In the genomic region with DNA sequence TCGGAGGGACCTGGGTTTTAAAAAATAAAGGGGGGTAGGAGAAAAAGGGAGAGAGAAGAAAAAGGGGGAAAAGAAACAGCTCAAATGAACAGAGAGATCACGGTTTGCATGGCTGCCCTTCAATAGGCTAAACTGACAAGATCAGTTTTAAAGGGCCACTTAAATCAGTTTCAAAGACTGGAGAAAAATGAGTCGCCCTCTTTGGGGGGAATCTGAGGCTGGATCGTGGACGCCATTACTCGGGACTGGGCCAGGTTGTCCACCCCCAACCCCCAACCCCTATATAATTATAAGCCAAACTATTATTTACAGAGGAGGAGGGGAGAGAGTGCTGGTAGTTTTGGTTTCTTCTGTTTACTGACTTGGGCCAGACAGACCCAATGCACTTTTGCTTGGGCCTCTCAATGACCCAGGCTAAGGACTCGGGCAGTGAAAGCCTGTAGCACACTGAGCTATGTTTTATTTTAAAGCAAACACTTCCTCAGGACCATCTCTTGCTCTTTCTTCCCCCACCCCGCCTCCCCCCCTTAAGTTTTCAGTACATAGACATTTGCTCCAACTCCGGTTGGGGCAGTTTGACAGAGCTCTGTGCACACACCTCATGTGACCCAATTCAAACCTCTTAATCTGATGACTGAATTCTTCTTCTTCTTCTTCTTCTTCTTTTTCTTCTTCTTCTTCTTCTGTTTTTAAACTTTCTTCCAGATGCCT, we compare ENCODE assay signal across 1 cellular context.
TF ChIP-seq lines count a peak whose summit lies in the region.

No MANE protein-coding gene starts in this region.

TF ChIP-seq in HCT116, 20 proteins besides CTCF, POLR2A, EP300 and RAD21 (continued from another document):
- TF ChIP-seq, protein P1, sequence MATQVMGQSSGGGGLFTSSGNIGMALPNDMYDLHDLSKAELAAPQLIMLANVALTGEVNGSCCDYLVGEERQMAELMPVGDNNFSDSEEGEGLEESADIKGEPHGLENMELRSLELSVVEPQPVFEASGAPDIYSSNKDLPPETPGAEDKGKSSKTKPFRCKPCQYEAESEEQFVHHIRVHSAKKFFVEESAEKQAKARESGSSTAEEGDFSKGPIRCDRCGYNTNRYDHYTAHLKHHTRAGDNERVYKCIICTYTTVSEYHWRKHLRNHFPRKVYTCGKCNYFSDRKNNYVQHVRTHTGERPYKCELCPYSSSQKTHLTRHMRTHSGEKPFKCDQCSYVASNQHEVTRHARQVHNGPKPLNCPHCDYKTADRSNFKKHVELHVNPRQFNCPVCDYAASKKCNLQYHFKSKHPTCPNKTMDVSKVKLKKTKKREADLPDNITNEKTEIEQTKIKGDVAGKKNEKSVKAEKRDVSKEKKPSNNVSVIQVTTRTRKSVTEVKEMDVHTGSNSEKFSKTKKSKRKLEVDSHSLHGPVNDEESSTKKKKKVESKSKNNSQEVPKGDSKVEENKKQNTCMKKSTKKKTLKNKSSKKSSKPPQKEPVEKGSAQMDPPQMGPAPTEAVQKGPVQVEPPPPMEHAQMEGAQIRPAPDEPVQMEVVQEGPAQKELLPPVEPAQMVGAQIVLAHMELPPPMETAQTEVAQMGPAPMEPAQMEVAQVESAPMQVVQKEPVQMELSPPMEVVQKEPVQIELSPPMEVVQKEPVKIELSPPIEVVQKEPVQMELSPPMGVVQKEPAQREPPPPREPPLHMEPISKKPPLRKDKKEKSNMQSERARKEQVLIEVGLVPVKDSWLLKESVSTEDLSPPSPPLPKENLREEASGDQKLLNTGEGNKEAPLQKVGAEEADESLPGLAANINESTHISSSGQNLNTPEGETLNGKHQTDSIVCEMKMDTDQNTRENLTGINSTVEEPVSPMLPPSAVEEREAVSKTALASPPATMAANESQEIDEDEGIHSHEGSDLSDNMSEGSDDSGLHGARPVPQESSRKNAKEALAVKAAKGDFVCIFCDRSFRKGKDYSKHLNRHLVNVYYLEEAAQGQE (IDR thresholded peaks at IDR 0.05; ENCODE audit: low read depth): no peak
- no peak for TF ChIP-seq POLR2AphosphoS5 (IDR thresholded peaks at IDR 0.05; ENCODE audit: low read depth, low read length)
- TF ChIP-seq TCF7L2 (IDR thresholded peaks at IDR 0.05; ENCODE audit: borderline replicate concordance, extremely low read depth, insufficient read depth, insufficient read length): no peak
- no peak for TF ChIP-seq CBX3 (IDR thresholded peaks at IDR 0.05; ENCODE audit: low read depth)
- TF ChIP-seq, protein P2, sequence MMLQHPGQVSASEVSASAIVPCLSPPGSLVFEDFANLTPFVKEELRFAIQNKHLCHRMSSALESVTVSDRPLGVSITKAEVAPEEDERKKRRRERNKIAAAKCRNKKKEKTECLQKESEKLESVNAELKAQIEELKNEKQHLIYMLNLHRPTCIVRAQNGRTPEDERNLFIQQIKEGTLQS (IDR thresholded peaks at IDR 0.05): no peak
- TF ChIP-seq EZH2 (IDR thresholded peaks at IDR 0.05): no peak
- TF ChIP-seq EZH2phosphoT487 (IDR thresholded peaks at IDR 0.05; ENCODE audit: borderline replicate concordance): no peak
- TF ChIP-seq SP1 (IDR thresholded peaks at IDR 0.05; ENCODE audit: low read depth): no peak
- TF ChIP-seq ZFX (IDR thresholded peaks at IDR 0.05): no peak
- no peak for TF ChIP-seq FOSL1 (IDR thresholded peaks at IDR 0.05; ENCODE audit: low read depth)
- no peak for TF ChIP-seq YY1 (IDR thresholded peaks at IDR 0.05; ENCODE audit: extremely low read depth, insufficient replicate concordance, low read depth, low read length)
- no peak for TF ChIP-seq ELF1 (IDR thresholded peaks at IDR 0.05; ENCODE audit: borderline replicate concordance, low read depth)
- no peak for TF ChIP-seq CEBPB (IDR thresholded peaks at IDR 0.05; ENCODE audit: low read depth)
- TF ChIP-seq ZNF274 (IDR thresholded peaks at IDR 0.05; ENCODE audit: low read depth, low read length): no peak
- TF ChIP-seq SIN3A (IDR thresholded peaks at IDR 0.05; ENCODE audit: low read depth): no peak
- TF ChIP-seq, protein P3, sequence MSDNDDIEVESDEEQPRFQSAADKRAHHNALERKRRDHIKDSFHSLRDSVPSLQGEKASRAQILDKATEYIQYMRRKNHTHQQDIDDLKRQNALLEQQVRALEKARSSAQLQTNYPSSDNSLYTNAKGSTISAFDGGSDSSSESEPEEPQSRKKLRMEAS (IDR thresholded peaks at IDR 0.05): no peak
